Comparison of ENCODE assay signal across 16 cellular contexts in genomic region chr2:203394519-203395227, GRCh38.
DNase-seq lines count a peak whose midpoint lies in the region; ATAC-seq and TF ChIP-seq lines count a peak whose summit lies in the region.
"Had no signal": no experiment of that assay in that cellular context is flagged by ENCODE, and none has a peak within 500 bp of the region (broad histone marks: within the 10 kb centered on the region; RNA-seq: fewer than 3 reads in every experiment).

No MANE protein-coding gene starts in this region.

- no peaks in the 10 kb centered on the region for H3K27me3 ChIP-seq in A673 (replicated peaks; ENCODE audit: insufficient read depth, low read depth, low read length, poor library complexity)

- DNase-seq in A673 (ENCODE audit: low spot score) (peak; percentile 38), fibroblast of villous mesenchyme (ENCODE audit: low read depth) (peak; percentile 26), RWPE1 (ENCODE audit: low spot score) (no peak), NCI-H1417 treated with DMSO at 0.1 percent for 48 hours (lab: John Stamatoyannopoulos, UW) (no peak), CD1c-positive myeloid dendritic cell (ENCODE audit: extremely low spot score) (no peak)
- DNase-seq in activated T-cell treated with anti-CD3 and anti-CD28 coated beads, Interleukin-2, amount 50 U/mL, for 4 hours = no peak
- DNase-seq: C1 segment of cervical spinal cord; IMR-90; left ventricle myocardium superior; naive thymus-derived CD8-positive, alpha-beta T cell; NCI-H1930; right cardiac atrium; stimulated activated CD4-positive, alpha-beta T cell treated with anti-CD3 and anti-CD28 coated beads, Interleukin-4, amount 100 ng/mL, for 1 hour had no signal

- H3K4me3 ChIP-seq in A673 (ENCODE audit: low read depth, low read length, poor library complexity, severe bottlenecking) = no peak overlapping the region
- no peak overlapping the region for H3K4me3 ChIP-seq in fibroblast of villous mesenchyme (ENCODE audit: low read depth, low read length)

- H3K4me3 Mint-ChIP-seq in activated T-cell treated with anti-CD3 and anti-CD28 coated beads, Interleukin-2, amount 50 U/mL, for 4 hours = no peak overlapping the region
- H3K4me3 Mint-ChIP-seq: naive thymus-derived CD8-positive, alpha-beta T cell; stimulated activated memory B cell treated with anti-CD40 and anti-IgM and Interleukin-4, amounts not matched to agents 10 μg/mL and 1 μg/mL and 100 μg/mL, for 72 hours had no signal

- intact Hi-C loops in A673 (cut with micrococcal nuclease; ENCODE audit: unreplicated experiment) = loop anchor here (10.0 kb wide), 1 partner anchor 130 kb away; no protein-coding TSS in a partner anchor

- H3K36me3 ChIP-seq in A673 (ENCODE audit: insufficient read depth, low read length, poor library complexity, severe bottlenecking) = peaks cover 8% of the 10 kb centered on the region

- BruUV-seq in A673 (replicated peaks; lab: Mats Ljungman, UMichigan) = no TSS peak

- H3K4me1 Mint-ChIP-seq in activated T-cell treated with anti-CD3 and anti-CD28 coated beads, Interleukin-2, amount 50 U/mL, for 4 hours (ENCODE audit: low read depth) = no peaks in the 10 kb centered on the region
- H3K4me1 Mint-ChIP-seq: stimulated activated memory B cell treated with anti-CD40 and anti-IgM and Interleukin-4, amounts not matched to agents 10 μg/mL and 1 μg/mL and 100 μg/mL, for 72 hours had no signal

- peak; percentile 46; the same call in 1 of the 3 replicates for ATAC-seq in SK-N-SH treated with all-trans-retinoic acid at 6 μM for 48 hours
- no peak for ATAC-seq in activated T-cell treated with anti-CD3 and anti-CD28 coated beads, Interleukin-2, amount 50 U/mL, for 4 hours
- ATAC-seq: left ventricle myocardium superior; naive thymus-derived CD8-positive, alpha-beta T cell; right cardiac atrium; stimulated activated memory B cell treated with anti-CD40 and anti-IgM and Interleukin-4, amounts not matched to agents 10 μg/mL and 1 μg/mL and 100 μg/mL, for 72 hours had no signal

- H3K4me1 ChIP-seq in A673 (ENCODE audit: insufficient read depth, low read length, poor library complexity, severe bottlenecking) = peaks cover 4% of the 10 kb centered on the region

- POLR2A ChIA-PET in A673 (lab: Charles Lee; ENCODE audit: low non-redundant PET) (no interaction called here), RWPE1 (lab: Yijun Ruan, JAX; ENCODE audit: low non-redundant PET) (no interaction called here)

- H3K9me3 Mint-ChIP-seq in activated T-cell treated with anti-CD3 and anti-CD28 coated beads, Interleukin-2, amount 50 U/mL, for 4 hours = peaks cover 5% of the 10 kb centered on the region

- H3K27me3 Mint-ChIP-seq in activated T-cell treated with anti-CD3 and anti-CD28 coated beads, Interleukin-2, amount 50 U/mL, for 4 hours (ENCODE audit: low read depth) = no peaks in the 10 kb centered on the region
- H3K27me3 Mint-ChIP-seq: naive thymus-derived CD8-positive, alpha-beta T cell; stimulated activated memory B cell treated with anti-CD40 and anti-IgM and Interleukin-4, amounts not matched to agents 10 μg/mL and 1 μg/mL and 100 μg/mL, for 72 hours had no signal

- H3K9me3 ChIP-seq in A673 (ENCODE audit: low read depth, low read length, poor library complexity, severe bottlenecking) = no peaks in the 10 kb centered on the region

- no peak overlapping the region for H3K27ac ChIP-seq in A673 (ENCODE audit: low read depth, low read length, poor library complexity, severe bottlenecking)
- H3K27ac ChIP-seq in RWPE1 = no peak overlapping the region

- CTCF ChIA-PET in A673 (lab: Charles Lee) (no interaction called here), RWPE1 (lab: Yijun Ruan, JAX) (no interaction called here)

- H3K36me3 Mint-ChIP-seq in activated T-cell treated with anti-CD3 and anti-CD28 coated beads, Interleukin-2, amount 50 U/mL, for 4 hours (ENCODE audit: insufficient read depth) = peaks cover 38% of the 10 kb centered on the region

- peak; percentile 46 for TF ChIP-seq CTCF in A673 (conservative IDR thresholded peaks at IDR 0.05; ENCODE audit: low read depth, low read length)
- TF ChIP-seq CTCF in GM12874 (IDR thresholded peaks at IDR 0.05; ENCODE audit: insufficient read depth, low read depth, low read length) = 0 out of 2 replicates have a peak, but pooled peaks have one; percentile 1
- TF ChIP-seq CTCF in fibroblast of villous mesenchyme (IDR thresholded peaks at IDR 0.05; ENCODE audit: insufficient read depth, low read depth, low read length) = peak; percentile 4
- TF ChIP-seq CTCF in RWPE1 (conservative IDR thresholded peaks at IDR 0.05; ENCODE audit: low read depth) = no peak

TF ChIP-seq in SK-N-SH treated with all-trans-retinoic acid at 6 μM for 48 hours, 23 proteins besides CTCF, POLR2A, EP300 and RAD21:
- no peak for TF ChIP-seq ZFP30 (CRISPR knock-in tag; IDR thresholded peaks at IDR 0.05)
- TF ChIP-seq ISL1 (CRISPR knock-in tag; IDR thresholded peaks at IDR 0.05) = 0 out of 2 replicates have a peak, but pooled peaks have one; percentile 14

Comparison
In these comparisons a context has a peak if more than half of its experiments do, and no peak if none do; other contexts are left out.
1. DNase-seq: peak in A673 (single experiment) and fibroblast of villous mesenchyme (single experiment); none in activated T-cell treated with anti-CD3 and anti-CD28 coated beads, Interleukin-2, amount 50 U/mL, for 4 hours (single experiment), RWPE1 (single experiment), NCI-H1417 treated with DMSO at 0.1 percent for 48 hours (single experiment) and CD1c-positive myeloid dendritic cell (single experiment).